In the genomic region with DNA sequence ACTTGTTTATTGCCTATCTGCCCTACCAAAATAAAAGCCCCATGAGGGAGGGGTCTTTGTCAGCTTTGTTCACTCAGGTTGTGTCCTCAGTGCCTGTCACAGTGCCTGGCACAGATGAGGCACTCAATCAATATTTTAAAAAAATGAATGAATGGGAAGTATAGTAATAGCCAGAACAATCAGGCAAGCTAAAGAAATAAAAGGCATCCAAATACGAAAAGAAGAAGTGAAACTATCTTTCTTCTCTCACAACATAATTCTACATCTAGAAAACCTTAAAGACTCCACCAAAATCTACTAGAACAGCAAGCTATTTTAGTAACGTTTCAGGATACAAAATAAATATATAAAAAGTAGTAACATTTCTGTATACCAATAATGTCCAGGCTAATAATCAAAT, we compare ENCODE assay signal across 21 cellular contexts. TPM values are rescaled to one million over a fixed set of nuclear protein-coding genes. Genes with fewer than 3 reads are reported as not detected.
A peak's percentile ranks its signal among the peaks of the same experiment; 100 is the strongest.
DNase-seq lines count a peak whose midpoint lies in the region; ATAC-seq and TF ChIP-seq lines count a peak whose summit lies in the region.
"Had no signal": no experiment of that assay in that cellular context is flagged by ENCODE, and none has a peak within 500 bp of the region (broad histone marks: within the 10 kb centered on the region; RNA-seq: fewer than 3 reads in every experiment).

No MANE protein-coding gene starts in this region.

- POLR2A ChIA-PET in activated CD8-positive, alpha-beta T cell treated with anti-CD3 and anti-CD28 coated beads for 36 hours (lab: Charles Lee): no interaction called here

- no peaks in the 10 kb centered on the region for H3K27me3 ChIP-seq in colonic mucosa
- H3K27me3 ChIP-seq: thyroid gland had no signal

- peaks cover 5% of the 10 kb centered on the region for H3K9me3 Mint-ChIP-seq in memory B cell
- no peaks in the 10 kb centered on the region for H3K9me3 Mint-ChIP-seq in activated CD8-positive, alpha-beta T cell treated with anti-CD3 and anti-CD28 coated beads for 36 hours

- peaks cover 4% of the 10 kb centered on the region for H3K4me1 Mint-ChIP-seq in memory B cell
- H3K4me1 Mint-ChIP-seq in activated CD8-positive, alpha-beta T cell treated with anti-CD3 and anti-CD28 coated beads for 36 hours (ENCODE audit: low read depth): no peaks in the 10 kb centered on the region
- H3K4me1 Mint-ChIP-seq: activated naive CD4-positive, alpha-beta T cell treated with anti-CD3 and anti-CD28 coated beads, Interleukin-2, amount 10 ng/mL, durations not matched to agents 7 days and 5 days had no signal

- H3K36me3 Mint-ChIP-seq in memory B cell: peaks cover 3% of the 10 kb centered on the region
- no peaks in the 10 kb centered on the region for H3K36me3 Mint-ChIP-seq in activated CD8-positive, alpha-beta T cell treated with anti-CD3 and anti-CD28 coated beads for 36 hours (ENCODE audit: low read depth)

- H3K4me1 ChIP-seq in colonic mucosa: no peaks in the 10 kb centered on the region
- H3K4me1 ChIP-seq: thyroid gland had no signal

- no peak for TF ChIP-seq CTCF in activated CD8-positive, alpha-beta T cell treated with anti-CD3 and anti-CD28 coated beads for 36 hours (IDR thresholded peaks at IDR 0.05)
- no peak for TF ChIP-seq CTCF in colonic mucosa (IDR thresholded peaks at IDR 0.05)

- intact Hi-C loops in activated CD8-positive, alpha-beta T cell treated with anti-CD3 and anti-CD28 coated beads for 36 hours (cut with micrococcal nuclease): no loop called here
- intact Hi-C loops in colonic mucosa (cut with DNase I): no loop called here

- H3K36me3 ChIP-seq in colonic mucosa: no peaks in the 10 kb centered on the region
- H3K36me3 ChIP-seq: thyroid gland had no signal

- no peak overlapping the region for H3K27ac Mint-ChIP-seq in memory B cell
- H3K27ac Mint-ChIP-seq in activated CD8-positive, alpha-beta T cell treated with anti-CD3 and anti-CD28 coated beads for 36 hours: no peak overlapping the region
- H3K27ac Mint-ChIP-seq: activated naive CD4-positive, alpha-beta T cell treated with anti-CD3 and anti-CD28 coated beads, Interleukin-2, amount 10 ng/mL, durations not matched to agents 7 days and 5 days; naive thymus-derived CD8-positive, alpha-beta T cell; progenitor cell of endocrine pancreas had no signal

- ATAC-seq in GM18909 (IDR thresholded peaks at IDR 0.05; ENCODE audit: poor library complexity, unreplicated experiment) (peak; percentile 65), GM21717 (IDR thresholded peaks at IDR 0.05; ENCODE audit: unreplicated experiment) (peak; percentile 76), HG03432 (IDR thresholded peaks at IDR 0.05; ENCODE audit: unreplicated experiment) (peak; percentile 84), memory B cell (ENCODE audit: low read depth) (peak; percentile 57)
- ATAC-seq in activated CD8-positive, alpha-beta T cell treated with anti-CD3 and anti-CD28 coated beads for 36 hours: no peak
- ATAC-seq: naive thymus-derived CD8-positive, alpha-beta T cell had no signal

- no peaks in the 10 kb centered on the region for H3K9me3 ChIP-seq in colonic mucosa
- H3K9me3 ChIP-seq: thyroid gland had no signal

- peaks cover 14% of the 10 kb centered on the region for H3K27me3 Mint-ChIP-seq in memory B cell
- H3K27me3 Mint-ChIP-seq in activated CD8-positive, alpha-beta T cell treated with anti-CD3 and anti-CD28 coated beads for 36 hours: peaks cover 7% of the 10 kb centered on the region
- H3K27me3 Mint-ChIP-seq: progenitor cell of endocrine pancreas had no signal

- H3K27ac ChIP-seq in colonic mucosa: no peak overlapping the region
- H3K27ac ChIP-seq: thyroid gland had no signal

- H3K4me3 Mint-ChIP-seq in memory B cell: no peak overlapping the region
- H3K4me3 Mint-ChIP-seq in activated CD8-positive, alpha-beta T cell treated with anti-CD3 and anti-CD28 coated beads for 36 hours: no peak overlapping the region
- H3K4me3 Mint-ChIP-seq: activated naive CD4-positive, alpha-beta T cell treated with anti-CD3 and anti-CD28 coated beads, Interleukin-2, amount 10 ng/mL, durations not matched to agents 7 days and 5 days; naive thymus-derived CD8-positive, alpha-beta T cell had no signal

- DNase-seq in memory B cell (ENCODE audit: low spot score in 2 of 2): no peak
- DNase-seq in NK-92 treated with Interleukin-12 subunit alpha and Interleukin-12 subunit beta, amount 100 ng/mL, for 24 hours (lab: John Stamatoyannopoulos, UW): no peak
- DNase-seq in activated CD8-positive, alpha-beta T cell treated with anti-CD3 and anti-CD28 coated beads for 36 hours: no peak
- no peak for DNase-seq in colonic mucosa
- DNase-seq: activated CD4-positive, alpha-beta T cell treated with anti-CD3 and anti-CD28 coated beads for 4 hours; activated CD8-positive, alpha-beta memory T cell treated with anti-CD3 and anti-CD28 coated beads, Interleukin-2, amount 50 U/mL, for 48 hours; activated naive CD4-positive, alpha-beta T cell treated with anti-CD3 and anti-CD28 coated beads, Interleukin-2, amount 10 ng/mL, durations not matched to agents 7 days and 5 days; Calu3; cortex of kidney; erythroblast; naive thymus-derived CD8-positive, alpha-beta T cell; NCI-H187 treated with DMSO at 0.1 percent for 48 hours; OCI-M1; small intestine; T-helper 9 cell; thyroid gland had no signal

- CTCF ChIA-PET in activated CD8-positive, alpha-beta T cell treated with anti-CD3 and anti-CD28 coated beads for 36 hours (lab: Charles Lee): interaction anchor here (0.9 kb wide), 1 partner anchor 21 kb away, joined by 3 read pairs; no protein-coding TSS in a partner anchor

- no peak overlapping the region for H3K9ac ChIP-seq in colonic mucosa (ENCODE audit: low read depth in 2 of 2, low read length in 2 of 2)

- no peak overlapping the region for H3K4me3 ChIP-seq in colonic mucosa
- H3K4me3 ChIP-seq: lung, thyroid gland had no signal

RNA-seq across cellular contexts. Expression of a gene that starts 37.8 kb away (rescaled TPM):
- total RNA-seq in activated CD8-positive, alpha-beta T cell treated with anti-CD3 and anti-CD28 coated beads for 36 hours: 1 to 10 TPM; 9.5 TPM
- 10 to 100 TPM; 10.3 to 12.2 TPM for total RNA-seq in colonic mucosa
